ENCODE assay signal across 17 cellular contexts in the genomic region with DNA sequence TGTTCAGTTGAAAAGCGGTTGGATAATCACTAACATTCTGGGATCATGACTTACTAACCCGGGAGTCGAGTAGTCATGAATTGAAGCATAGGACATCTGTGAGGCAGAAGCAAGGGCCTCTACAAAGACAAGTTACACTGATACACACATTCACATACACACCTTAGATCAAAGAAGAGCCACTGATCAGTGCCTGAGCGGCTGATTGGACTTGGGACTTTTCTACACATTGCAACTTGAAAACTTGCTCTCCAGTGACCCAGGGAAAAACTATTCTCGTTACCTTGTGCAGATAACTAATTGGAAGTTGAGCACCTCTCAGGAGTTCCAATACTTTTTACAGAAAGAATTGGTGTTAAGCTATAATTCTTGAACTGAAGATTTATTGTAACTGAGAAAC.
DNase-seq lines count a peak whose midpoint lies in the region; ATAC-seq, FAIRE-seq and TF ChIP-seq lines count a peak whose summit lies in the region.
"Had no signal": no experiment of that assay in that cellular context is flagged by ENCODE, and none has a peak within 500 bp of the region (broad histone marks: within the 10 kb centered on the region; RNA-seq: fewer than 3 reads in every experiment).

No MANE protein-coding gene starts in this region.

- H4K20me1 ChIP-seq in GM23248 (ENCODE audit: insufficient read depth) (no peaks in the 10 kb centered on the region), Loucy (ENCODE audit: insufficient read depth, low read length, poor library complexity, severe bottlenecking) (no peaks in the 10 kb centered on the region), HepG2 (ENCODE audit: insufficient read depth, low read length) (no peaks in the 10 kb centered on the region)
- H4K20me1 ChIP-seq: BLaER1 had no signal

- H3K79me2 ChIP-seq in GM23248 (ENCODE audit: insufficient read depth) (no peaks in the 10 kb centered on the region), Loucy (ENCODE audit: insufficient read depth, low read length) (no peaks in the 10 kb centered on the region), HepG2 (ENCODE audit: insufficient read depth, low read length) (no peaks in the 10 kb centered on the region)

- no peak for TF ChIP-seq CTCF in Loucy (conservative IDR thresholded peaks at IDR 0.05; ENCODE audit: low read length)
- no peak for TF ChIP-seq CTCF in HepG2 (CRISPR knock-in tag; IDR thresholded peaks at IDR 0.05)

- H2AFZ ChIP-seq in GM23248 (peak overlapping the region; percentile 45), Loucy (ENCODE audit: low read length) (peak overlapping the region; percentile 42; the same call in 1 of the 2 replicates), HepG2 (ENCODE audit: low read length) (no peak overlapping the region)

- TF ChIP-seq POLR2A in HepG2 (IDR thresholded peaks at IDR 0.05; ENCODE audit: insufficient read depth in 1 of 2, low read depth in 2 of 2, low read length in 2 of 2), result no peak

- TF ChIP-seq EP300 in HepG2 (IDR thresholded peaks at IDR 0.05; ENCODE audit: low read depth in 2 of 2, low read length in 2 of 2) (no peak), HepG2 (CRISPR knock-in tag; IDR thresholded peaks at IDR 0.05; ENCODE audit: borderline replicate concordance) (no peak)

- no TSS peak for BruUV-seq in HepG2 (replicated peaks; lab: Mats Ljungman, UMichigan)

- 91 to 95% methylated on average over 5 of the region's 5 CpGs for WGBS in GM23248 (ENCODE audit: low coverage in 1 of 2, low lambda C conversion rate in 2 of 2, missing lambda C conversion rate in 2 of 2), 2 experiments
- 49% methylated on average over 5 of the region's 5 CpGs for WGBS in HepG2 (ENCODE audit: low lambda C conversion rate)
- 35 to 79% (median 59%) methylated on average over 5 of the region's 5 CpGs for WGBS in small intestine, 3 donors

- in situ Hi-C loops in GM23248 (cut with MboI) (no loop called here), HepG2 (cut with HindIII; ENCODE audit: extremely low pct_ligation_motif_present, low pct_unique_long_range_greater_than_20kb) (no loop called here)

- H3K9ac ChIP-seq in GM23248, result no peak overlapping the region
- H3K9ac ChIP-seq in Loucy (ENCODE audit: low read depth, low read length, poor library complexity, severe bottlenecking), result no peak overlapping the region
- no peak overlapping the region for H3K9ac ChIP-seq in HepG2 (ENCODE audit: insufficient read depth, low read depth, low read length)
- H3K9ac ChIP-seq: BLaER1 had no signal

- no peaks in the 10 kb centered on the region for H3K9me3 ChIP-seq in GM23248 (ENCODE audit: low read depth)
- no peaks in the 10 kb centered on the region for H3K9me3 ChIP-seq in Loucy (ENCODE audit: insufficient read depth, low read depth, low read length)
- no peaks in the 10 kb centered on the region for H3K9me3 ChIP-seq in HepG2 (ENCODE audit: low read length)
- H3K9me3 ChIP-seq in small intestine (ENCODE audit: control insufficient read depth, low read depth), result no peaks in the 10 kb centered on the region
- H3K9me3 ChIP-seq: A549, BLaER1, Caco-2 had no signal

- peak; percentile 89 for ATAC-seq in HepG2
- ATAC-seq: A549 had no signal

- peak; percentile 8 for FAIRE-seq in HepG2 (lab: Jason Lieb, UNC)
- FAIRE-seq in small intestine (lab: Jason Lieb, UNC), result no peak
- FAIRE-seq: A549, GM19239 had no signal

- POLR2A ChIA-PET in HepG2 (lab: Yijun Ruan, JAX), result no interaction called here

- peak overlapping the region; percentile 48 for H3K4me2 ChIP-seq in GM23248 (ENCODE audit: unreplicated experiment)
- H3K4me2 ChIP-seq in Loucy (ENCODE audit: low read depth, low read length, poor library complexity, severe bottlenecking), result peak overlapping the region; percentile 59
- peak overlapping the region; percentile 26; the same call in 1 of the 2 replicates for H3K4me2 ChIP-seq in HepG2 (ENCODE audit: low read depth, low read length)
- H3K4me2 ChIP-seq: A549, BLaER1 had no signal

- TF ChIP-seq RAD21 in HepG2 (CRISPR knock-in tag; IDR thresholded peaks at IDR 0.05), result no peak

- H3K27ac ChIP-seq in GM23248, result no peak overlapping the region
- H3K27ac ChIP-seq in HepG2 (ENCODE audit: extremely low read length, insufficient read depth, low read length), result peak overlapping the region; percentile 32
- H3K27ac ChIP-seq in small intestine (ENCODE audit: low read depth in 1 of 2, low read length in 1 of 2), result no peak overlapping the region
- H3K27ac ChIP-seq: A549, BLaER1, HL-60 had no signal

- H3K27me3 ChIP-seq in GM23248 (replicated peaks; ENCODE audit: insufficient read depth), result no peaks in the 10 kb centered on the region
- H3K27me3 ChIP-seq in Loucy (ENCODE audit: insufficient read depth, low read length, poor library complexity, severe bottlenecking), result no peaks in the 10 kb centered on the region
- no peaks in the 10 kb centered on the region for H3K27me3 ChIP-seq in HepG2 (ENCODE audit: control insufficient read depth in 1 of 2, insufficient read depth in 2 of 2, low read length in 2 of 2)
- H3K27me3 ChIP-seq in small intestine (ENCODE audit: control insufficient read depth in 2 of 2, insufficient read depth in 2 of 2, low read length in 2 of 2), result no peaks in the 10 kb centered on the region
- H3K27me3 ChIP-seq: BLaER1 had no signal

- no peaks in the 10 kb centered on the region for H3K4me1 ChIP-seq in GM23248 (ENCODE audit: insufficient read depth)
- peaks cover 29% of the 10 kb centered on the region for H3K4me1 ChIP-seq in Loucy (ENCODE audit: insufficient read depth, low read length, poor library complexity, severe bottlenecking)
- peaks cover 24% of the 10 kb centered on the region for H3K4me1 ChIP-seq in HepG2 (ENCODE audit: insufficient read depth, low read length)
- H3K4me1 ChIP-seq in small intestine (ENCODE audit: control insufficient read depth in 2 of 2, insufficient read depth in 1 of 2, low read depth in 1 of 2, low read length in 1 of 2), result peaks cover 2 to 6% of the 10 kb centered on the region in 2 donors
- H3K4me1 ChIP-seq: A549, BLaER1, Caco-2 had no signal

- H3K36me3 ChIP-seq in GM23248 (ENCODE audit: low read depth) (no peaks in the 10 kb centered on the region), Loucy (ENCODE audit: insufficient read depth, low read length) (no peaks in the 10 kb centered on the region), HepG2 (replicated peaks in 1 of 2; ENCODE audit: control insufficient read depth in 1 of 2, insufficient read depth in 2 of 2, low read length in 2 of 2) (no peaks in the 10 kb centered on the region), small intestine (ENCODE audit: control insufficient read depth in 2 of 2, insufficient read depth in 2 of 2, low read length in 2 of 2) (no peaks in the 10 kb centered on the region)
- H3K36me3 ChIP-seq: BLaER1 had no signal

- DNase-seq in GM23248, result no peak
- peak; percentile 53 for DNase-seq in HepG2 (ENCODE audit: low spot score)
- DNase-seq in small intestine, result peak; percentile 69
- DNase-seq in central memory CD4-positive, alpha-beta T cell, result no peak
- DNase-seq in activated CD4-positive, alpha-beta T cell treated with anti-CD3 and anti-CD28 coated beads, Interleukin-2, amount 50 U/mL, for 4 hours, result no peak
- DNase-seq: AML-193; Caco-2; CD8-positive, alpha-beta memory T cell; DMS53; GF-D8; HCEC 1CT; HFFc6 had no signal

- no peak overlapping the region for H3K4me3 ChIP-seq in GM23248
- peak overlapping the region; percentile 52 for H3K4me3 ChIP-seq in Loucy (ENCODE audit: low read length, poor library complexity, severe bottlenecking)
- H3K4me3 ChIP-seq in HepG2 (replicated peaks in 1 of 3; ENCODE audit: insufficient read depth in 1 of 3, low read depth in 2 of 3, low read length in 3 of 3), result no peak overlapping the region
- H3K4me3 ChIP-seq in small intestine (ENCODE audit: low read depth in 1 of 2, low read length in 2 of 2), result no peak overlapping the region
- H3K4me3 ChIP-seq: A549, BLaER1 had no signal

- H3F3A ChIP-seq in GM23248 (ENCODE audit: insufficient read depth), result no peaks in the 10 kb centered on the region
- no peaks in the 10 kb centered on the region for H3F3A ChIP-seq in Loucy (ENCODE audit: low read depth)

- intact Hi-C loops in HepG2 (cut with micrococcal nuclease; ENCODE audit: unreplicated experiment), result no loop called here

- H3K9me2 ChIP-seq in GM23248 (ENCODE audit: insufficient read depth) (no peaks in the 10 kb centered on the region), Loucy (replicated peaks; ENCODE audit: low read depth, low read length) (no peaks in the 10 kb centered on the region)

- CTCF ChIA-PET in HepG2 (lab: Yijun Ruan, JAX; ENCODE audit: low intra/inter-chr PET ratio, low total read pairs), result no interaction called here

TF ChIP-seq in HepG2, 621 proteins besides CTCF, POLR2A, EP300 and RAD21 (continues in another document):
- TF ChIP-seq ZNF7 (CRISPR knock-in tag; IDR thresholded peaks at IDR 0.05) (no peak), U2AF2 (IDR thresholded peaks at IDR 0.05; ENCODE audit: low read depth, low read length) (no peak), ZNF382 (CRISPR knock-in tag; IDR thresholded peaks at IDR 0.05; ENCODE audit: borderline replicate concordance) (no peak), KDM1A (CRISPR knock-in tag; IDR thresholded peaks at IDR 0.05) (no peak), CEBPZ (IDR thresholded peaks at IDR 0.05; ENCODE audit: low read length) (no peak), SMYD3 (CRISPR knock-in tag; IDR thresholded peaks at IDR 0.05) (no peak), RELA (CRISPR knock-in tag; IDR thresholded peaks at IDR 0.05) (no peak)

Comparison
In these comparisons a context has a peak if more than half of its experiments do, and no peak if none do; other contexts are left out.
1. DNase-seq: peak in HepG2 (single experiment) and small intestine (single experiment); none in GM23248 (single experiment), central memory CD4-positive, alpha-beta T cell (single experiment) and activated CD4-positive, alpha-beta T cell treated with anti-CD3 and anti-CD28 coated beads, Interleukin-2, amount 50 U/mL, for 4 hours (0 of 2).
2. Peak in every context shown above with its lines, with median percentiles within 50 percentile points of each other: H3K4me2 ChIP-seq.